20 cellular contexts compared by ENCODE assay signal in the genomic region with DNA sequence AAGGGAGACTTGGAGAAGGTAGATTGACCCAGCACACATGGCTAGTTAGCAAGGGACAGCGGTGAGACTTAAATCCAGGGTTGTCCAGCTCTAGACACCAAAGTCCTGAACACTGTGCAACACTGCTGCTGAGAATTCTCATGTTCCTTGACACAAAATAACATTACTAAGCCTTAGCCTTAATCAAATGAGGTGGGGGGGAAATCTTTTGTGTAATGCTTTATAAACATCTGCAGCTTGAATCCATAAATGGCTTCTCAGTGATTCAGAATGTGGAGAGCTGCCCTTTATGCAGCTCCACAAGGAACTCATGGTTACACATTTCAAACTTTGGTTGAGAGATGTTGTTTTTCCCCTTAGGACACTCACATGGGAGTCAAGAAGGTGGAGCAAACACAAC.
DNase-seq lines count a peak whose midpoint lies in the region; ATAC-seq and TF ChIP-seq lines count a peak whose summit lies in the region.
"Had no signal": no experiment of that assay in that cellular context is flagged by ENCODE, and none has a peak within 500 bp of the region (broad histone marks: within the 10 kb centered on the region; RNA-seq: fewer than 3 reads in every experiment).

No MANE protein-coding gene starts in this region.

- WGBS in GM23248 (ENCODE audit: low coverage in 1 of 2, low lambda C conversion rate in 2 of 2, missing lambda C conversion rate in 2 of 2), 2 experiments: 52 to 63% methylated on average over 1 of the region's 1 CpG

- intact Hi-C loops in naive thymus-derived CD4-positive, alpha-beta T cell (cut with micrococcal nuclease): loop anchor here (5.0 kb wide), 2 partner anchors 77 to 292 kb away; no protein-coding TSS in a partner anchor

- no peaks in the 10 kb centered on the region for H3K27me3 Mint-ChIP-seq in naive thymus-derived CD4-positive, alpha-beta T cell
- peaks cover 3% of the 10 kb centered on the region for H3K27me3 Mint-ChIP-seq in nephron progenitor cell (ENCODE audit: low read depth, poor library complexity)
- H3K27me3 Mint-ChIP-seq: memory B cell had no signal

- CTCF ChIA-PET in naive thymus-derived CD4-positive, alpha-beta T cell (lab: Charles Lee): interaction anchor here (1.4 to 2.2 kb wide), 3 partner anchors 15 to 86 kb away, joined by 3 to 5 read pairs (median 5); no protein-coding TSS in a partner anchor

- POLR2A ChIA-PET in naive thymus-derived CD4-positive, alpha-beta T cell (lab: Charles Lee): interaction anchor here (0.6 to 1.7 kb wide), 10 partner anchors 11 to 573 kb away, joined by 3 to 5 read pairs (median 4); no protein-coding TSS in a partner anchor

- H3K4me3 ChIP-seq in GM23248: no peak overlapping the region
- no peak overlapping the region for H3K4me3 ChIP-seq in naive thymus-derived CD4-positive, alpha-beta T cell (ENCODE audit: low read length)
- H3K4me3 ChIP-seq: BLaER1 treated with 17β-estradiol and CSF1 and Interleukin-3, amounts not matched to agents 10 nM and 100 nM; K562; upper lobe of left lung had no signal

- peak overlapping the region in 8 of 9 donors; percentile 82 to 98 (median 88) for H3K27ac Mint-ChIP-seq in naive thymus-derived CD4-positive, alpha-beta T cell
- no peak overlapping the region for H3K27ac Mint-ChIP-seq in nephron progenitor cell

- H2AFZ ChIP-seq in GM23248: no peak overlapping the region

- no peak overlapping the region for H3K4me2 ChIP-seq in GM23248 (ENCODE audit: unreplicated experiment)
- H3K4me2 ChIP-seq: BLaER1 treated with 17β-estradiol and CSF1 and Interleukin-3, amounts not matched to agents 10 nM and 100 nM had no signal

- peak overlapping the region; percentile 33; the same call in 1 of the 2 replicates for H3K9ac ChIP-seq in GM23248
- H3K9ac ChIP-seq: BLaER1 treated with 17β-estradiol and CSF1 and Interleukin-3, amounts not matched to agents 10 nM and 100 nM had no signal

- peaks cover 30 to 73% (median 61%) of the 10 kb centered on the region in 7 donors for H3K4me1 Mint-ChIP-seq in naive thymus-derived CD4-positive, alpha-beta T cell
- peaks cover 19% of the 10 kb centered on the region for H3K4me1 Mint-ChIP-seq in nephron progenitor cell

- H3K79me2 ChIP-seq in GM23248 (ENCODE audit: insufficient read depth): peaks cover 10% of the 10 kb centered on the region; the same call in 1 of the 2 replicates

- H3K4me1 ChIP-seq in GM23248 (ENCODE audit: insufficient read depth): peaks cover 67% of the 10 kb centered on the region
- H3K4me1 ChIP-seq in naive thymus-derived CD4-positive, alpha-beta T cell (ENCODE audit: control insufficient read depth in 2 of 2, insufficient read depth in 2 of 2, low read length in 2 of 2): peaks cover 32 to 33% of the 10 kb centered on the region in 2 donors

- H3K27me3 ChIP-seq in GM23248 (replicated peaks; ENCODE audit: insufficient read depth): no peaks in the 10 kb centered on the region
- H3K27me3 ChIP-seq in naive thymus-derived CD4-positive, alpha-beta T cell (ENCODE audit: control insufficient read depth in 2 of 2, insufficient read depth in 2 of 2, low read length in 2 of 2): no peaks in the 10 kb centered on the region
- H3K27me3 ChIP-seq: BLaER1 treated with 17β-estradiol and CSF1 and Interleukin-3, amounts not matched to agents 10 nM and 100 nM; upper lobe of left lung had no signal

- in situ Hi-C loops in GM23248 (cut with MboI): no loop called here

- peaks cover 75% of the 10 kb centered on the region for H3K36me3 ChIP-seq in GM23248 (ENCODE audit: low read depth)
- H3K36me3 ChIP-seq in naive thymus-derived CD4-positive, alpha-beta T cell (ENCODE audit: control insufficient read depth in 2 of 3, insufficient read depth in 3 of 3, low read length in 3 of 3): peaks cover 44 to 73% (median 60%) of the 10 kb centered on the region in 3 experiments

- H3K9me3 Mint-ChIP-seq in naive thymus-derived CD4-positive, alpha-beta T cell: peaks cover 0 to 2% (median 0%) of the 10 kb centered on the region in 11 donors
- H3K9me3 Mint-ChIP-seq in nephron progenitor cell: no peaks in the 10 kb centered on the region
- H3K9me3 Mint-ChIP-seq: memory B cell had no signal

- H3F3A ChIP-seq in GM23248 (ENCODE audit: insufficient read depth): peaks cover 90% of the 10 kb centered on the region

- H3K9me3 ChIP-seq in GM23248 (ENCODE audit: low read depth): no peaks in the 10 kb centered on the region
- H3K9me3 ChIP-seq in naive thymus-derived CD4-positive, alpha-beta T cell (ENCODE audit: control insufficient read depth in 2 of 3, low read length in 3 of 3): no peaks in the 10 kb centered on the region
- H3K9me3 ChIP-seq: BLaER1 treated with 17β-estradiol and CSF1 and Interleukin-3, amounts not matched to agents 10 nM and 100 nM; upper lobe of left lung had no signal

- peak overlapping the region; percentile 97 for H3K27ac ChIP-seq in GM23248
- no peak overlapping the region for H3K27ac ChIP-seq in naive thymus-derived CD4-positive, alpha-beta T cell (ENCODE audit: low read depth, low read length)
- H3K27ac ChIP-seq: BLaER1 treated with 17β-estradiol and CSF1 and Interleukin-3, amounts not matched to agents 10 nM and 100 nM; upper lobe of left lung had no signal

- ATAC-seq in naive thymus-derived CD4-positive, alpha-beta T cell: no peak
- ATAC-seq in HG03045 (IDR thresholded peaks at IDR 0.05; ENCODE audit: unreplicated experiment) (no peak), GM21528 (IDR thresholded peaks at IDR 0.05; ENCODE audit: low FRiP score, unreplicated experiment) (no peak)
- ATAC-seq: K562, sciatic nerve had no signal

- peak overlapping the region in 3 of 10 donors; percentile 2 to 12 (median 8) for H3K4me3 Mint-ChIP-seq in naive thymus-derived CD4-positive, alpha-beta T cell
- H3K4me3 Mint-ChIP-seq in nephron progenitor cell: no peak overlapping the region
- H3K4me3 Mint-ChIP-seq: memory B cell had no signal

- no peaks in the 10 kb centered on the region for H4K20me1 ChIP-seq in GM23248 (ENCODE audit: insufficient read depth)

- peaks cover 28 to 83% (median 75%) of the 10 kb centered on the region in 5 donors for H3K36me3 Mint-ChIP-seq in naive thymus-derived CD4-positive, alpha-beta T cell
- H3K36me3 Mint-ChIP-seq in nephron progenitor cell (ENCODE audit: low read depth): no peaks in the 10 kb centered on the region

- peak; percentile 29 for DNase-seq in AG20443 (ENCODE audit: low spot score)
- DNase-seq in GM23248: peak; percentile 84
- peak; percentile 33 for DNase-seq in astrocyte of the hippocampus (ENCODE audit: low read depth, low spot score)
- DNase-seq in naive thymus-derived CD4-positive, alpha-beta T cell: no peak
- DNase-seq in NCI-H2171 treated with DMSO at 0.1 percent for 48 hours (lab: John Stamatoyannopoulos, UW): no peak
- DNase-seq in nephron progenitor cell: no peak
- DNase-seq: activated CD4-positive, alpha-beta T cell treated with anti-CD3 and anti-CD28 coated beads for 48 hours; DND-41; effector CD8-positive, alpha-beta T cell; NCI-H1105 treated with DMSO at 0.1 percent for 48 hours; NCI-H345; SHP77 treated with DMSO at 0.1 percent for 48 hours; stimulated activated CD4-positive, alpha-beta T cell treated with anti-CD3 and anti-CD28 coated beads, Interleukin-2, amount 100 ng/mL, for 48 hours; upper lobe of left lung had no signal

- H3K9me2 ChIP-seq in GM23248 (ENCODE audit: insufficient read depth): no peaks in the 10 kb centered on the region

- no peak for TF ChIP-seq CTCF in nephron progenitor cell (IDR thresholded peaks at IDR 0.05)

Comparison
In these comparisons a context has a peak if more than half of its experiments do, and no peak if none do; other contexts are left out.
1. DNase-seq: peak in AG20443 (single experiment), GM23248 (single experiment) and astrocyte of the hippocampus (single experiment); none in naive thymus-derived CD4-positive, alpha-beta T cell (0 of 9), NCI-H2171 treated with DMSO at 0.1 percent for 48 hours (single experiment) and nephron progenitor cell (single experiment).